ENCODE assay signal across 8 cellular contexts in genomic region chr9:35664531-35665470, GRCh38. TPM values are rescaled to one million over a fixed set of nuclear protein-coding genes. Genes with fewer than 3 reads are reported as not detected.
DNase-seq lines count a peak whose midpoint lies in the region; ATAC-seq and TF ChIP-seq lines count a peak whose summit lies in the region.

ARHGEF39 (minus strand) TSS chr9:35665195; CDS start chr9:35665169, 26 bp downstream.

- H3K4me1 Mint-ChIP-seq in activated B cell treated with CpG ODN at 0.5 μM for 24 hours = peaks cover 54% of the 10 kb centered on the region

- peak within 1 kb of the TSS; percentile 49 for H3K4me3 ChIP-seq in colonic mucosa

- no peaks in the 10 kb centered on the region for H3K9me3 Mint-ChIP-seq in activated B cell treated with CpG ODN at 0.5 μM for 24 hours

- H3K9ac ChIP-seq in colonic mucosa (ENCODE audit: low read depth in 2 of 2, low read length in 2 of 2) = peak within 1 kb of the TSS; percentile 80 to 81

- peak; percentile 82 for TF ChIP-seq POLR2A in GM18951 (IDR thresholded peaks at IDR 0.05; ENCODE audit: extremely low read depth, insufficient read depth, insufficient read length)

- H3K4me1 ChIP-seq in colonic mucosa = peaks cover 17% of the 10 kb centered on the region

- POLR2A ChIA-PET in activated B cell treated with CpG ODN at 0.5 μM for 24 hours (lab: Charles Lee) = interaction anchor here (1.0 to 4.2 kb wide), 12 partner anchors 8 to 67 kb away, joined by 3 to 16 read pairs (median 6); partner anchors contain the start of genes CD72, CREB3, TESK1 and TLN1

- TF ChIP-seq CTCF in activated B cell treated with CpG ODN at 0.5 μM for 24 hours (IDR thresholded peaks at IDR 0.05) (no peak), colonic mucosa (IDR thresholded peaks at IDR 0.05) (no peak)

- peaks cover 19% of the 10 kb centered on the region for H3K36me3 Mint-ChIP-seq in activated B cell treated with CpG ODN at 0.5 μM for 24 hours (ENCODE audit: low read depth)

- DNase-seq in Ammon's horn (ENCODE audit: low spot score) (peak; percentile 75), NCI-H446 (lab: John Stamatoyannopoulos, UW) (peak; percentile 34 to 88), activated B cell treated with CpG ODN at 0.5 μM for 24 hours (peak; percentile 60), colonic mucosa (peak; percentile 91), left kidney (ENCODE audit: low read depth, low spot score) (peak; percentile 95)
- peak; percentile 71 for DNase-seq in stimulated activated CD4-positive, alpha-beta T cell treated with anti-CD3 and anti-CD28 coated beads, Interleukin-1b, Interleukin-23, amount 100 ng/mL, for 48 hours

- no peaks in the 10 kb centered on the region for H3K27me3 ChIP-seq in colonic mucosa

- H3K36me3 ChIP-seq in colonic mucosa = no peaks in the 10 kb centered on the region

- peak within 1 kb of the TSS; percentile 25 for H3K27ac Mint-ChIP-seq in activated B cell treated with CpG ODN at 0.5 μM for 24 hours

- intact Hi-C loops in activated B cell treated with CpG ODN at 0.5 μM for 24 hours (cut with micrococcal nuclease) (loop anchor here (1.0 kb wide), 2 partner anchors 8 to 26 kb away; no protein-coding TSS in a partner anchor), colonic mucosa (cut with DNase I) (loop anchor here (5.0 kb wide), 1 partner anchor 68 kb away; the partner anchor contains the start of genes CREB3 and TLN1)

- H3K27me3 Mint-ChIP-seq in activated B cell treated with CpG ODN at 0.5 μM for 24 hours = no peaks in the 10 kb centered on the region

- H3K4me3 Mint-ChIP-seq in activated B cell treated with CpG ODN at 0.5 μM for 24 hours = peak within 1 kb of the TSS; percentile 83

- H3K9me3 ChIP-seq in colonic mucosa = no peaks in the 10 kb centered on the region

- CTCF ChIA-PET in activated B cell treated with CpG ODN at 0.5 μM for 24 hours (lab: Charles Lee) = interaction anchor here (1.2 to 12.0 kb wide), 3 partner anchors 25 to 50 kb away, joined by 3 to 127 read pairs (median 32); partner anchors contain the start of gene CD72

- H3K27ac ChIP-seq in colonic mucosa = peak within 1 kb of the TSS; percentile 42

- ATAC-seq in HG03159 (IDR thresholded peaks at IDR 0.05; ENCODE audit: unreplicated experiment) = peak; percentile 66
- peak; percentile 71 for ATAC-seq in activated B cell treated with CpG ODN at 0.5 μM for 24 hours (ENCODE audit: low read depth)

- in situ Hi-C loops in GM18951 (cut with MboI; ENCODE audit: low sequenced_read_pairs, unreplicated experiment) = no loop called here

RNA-seq across cellular contexts. Expression of gene ARHGEF39, which starts in this region (rescaled TPM):
- total RNA-seq in activated B cell treated with CpG ODN at 0.5 μM for 24 hours (0.59 and 0.89 TPM in 2 replicates), colonic mucosa (10 to 100 TPM in 1 of 2 donors, 1 to 10 TPM in 1; 7.3 to 34.0 TPM)

Comparison
In these comparisons a context has a peak if more than half of its experiments do, and no peak if none do; other contexts are left out.
1. Peak in every context shown above with its lines: DNase-seq, ATAC-seq, H3K4me3 ChIP-seq and H3K27ac ChIP-seq.
2. Peak in DNase-seq and ATAC-seq in activated B cell treated with CpG ODN at 0.5 μM for 24 hours; RNA of the gene not detected or under 1 TPM.